In the genomic region with DNA sequence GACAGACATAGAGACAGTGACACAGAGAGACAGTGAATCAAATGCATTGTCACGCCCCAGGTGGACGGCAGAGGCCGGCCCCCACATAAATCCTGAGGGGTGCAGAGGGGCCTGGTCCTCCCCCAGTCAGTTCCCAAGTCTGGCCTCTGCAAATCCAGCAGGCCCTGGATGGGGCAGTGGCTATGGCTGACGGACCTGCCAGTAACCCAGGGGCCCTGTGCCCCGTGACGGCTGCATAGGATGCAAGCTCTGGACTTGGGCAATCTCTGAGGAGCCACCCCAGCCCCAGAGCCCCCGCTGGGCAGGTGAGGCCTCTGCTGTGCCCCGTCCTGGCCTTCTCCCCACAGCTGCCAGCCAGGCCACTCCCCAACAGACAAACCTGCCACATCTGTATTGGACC, we compare ENCODE assay signal across 19 cellular contexts.
DNase-seq lines count a peak whose midpoint lies in the region; ATAC-seq, FAIRE-seq and TF ChIP-seq lines count a peak whose summit lies in the region.
"Had no signal": no experiment of that assay in that cellular context is flagged by ENCODE, and none has a peak within 500 bp of the region (broad histone marks: within the 10 kb centered on the region; RNA-seq: fewer than 3 reads in every experiment).

No MANE protein-coding gene starts in this region.

- TF ChIP-seq CTCF in right lobe of liver (IDR thresholded peaks at IDR 0.05) (no peak), HepG2 (CRISPR knock-in tag; IDR thresholded peaks at IDR 0.05) (no peak), lower lobe of right lung (IDR thresholded peaks at IDR 0.05) (no peak)

- H3K9ac ChIP-seq in HepG2 (ENCODE audit: insufficient read depth, low read depth, low read length), result no peak overlapping the region
- H3K9ac ChIP-seq: BLaER1 had no signal

- H3K4me3 ChIP-seq in right lobe of liver, result no peak overlapping the region
- no peak overlapping the region for H3K4me3 ChIP-seq in HepG2 (replicated peaks in 1 of 3; ENCODE audit: insufficient read depth in 1 of 3, low read depth in 2 of 3, low read length in 3 of 3)
- H3K4me3 ChIP-seq in lower lobe of right lung, result no peak overlapping the region
- no peak overlapping the region for H3K4me3 ChIP-seq in aorta (ENCODE audit: low read length in 2 of 2)
- H3K4me3 ChIP-seq: A549, BLaER1, HAP-1 had no signal

- no peak for FAIRE-seq in HepG2 (lab: Jason Lieb, UNC)
- FAIRE-seq: A549 had no signal

- H3K27ac Mint-ChIP-seq in activated naive CD8-positive, alpha-beta T cell treated with anti-CD3 and anti-CD28 coated beads, Interleukin-2, amount 50 U/mL, for 24 hours, result peak overlapping the region; percentile 15
- H3K27ac Mint-ChIP-seq in activated naive CD8-positive, alpha-beta T cell treated with anti-CD3 and anti-CD28 coated beads for 36 hours, result no peak overlapping the region
- H3K27ac Mint-ChIP-seq: CD4-positive, alpha-beta memory T cell had no signal

- H3K27me3 Mint-ChIP-seq in activated naive CD8-positive, alpha-beta T cell treated with anti-CD3 and anti-CD28 coated beads, Interleukin-2, amount 50 U/mL, for 24 hours, result no peaks in the 10 kb centered on the region
- no peaks in the 10 kb centered on the region for H3K27me3 Mint-ChIP-seq in activated naive CD8-positive, alpha-beta T cell treated with anti-CD3 and anti-CD28 coated beads for 36 hours
- H3K27me3 Mint-ChIP-seq: CD4-positive, alpha-beta memory T cell had no signal

- H3K4me1 Mint-ChIP-seq in activated naive CD8-positive, alpha-beta T cell treated with anti-CD3 and anti-CD28 coated beads, Interleukin-2, amount 50 U/mL, for 24 hours, result peaks cover 15% of the 10 kb centered on the region
- peaks cover 3% of the 10 kb centered on the region for H3K4me1 Mint-ChIP-seq in activated naive CD8-positive, alpha-beta T cell treated with anti-CD3 and anti-CD28 coated beads for 36 hours
- H3K4me1 Mint-ChIP-seq: CD14-positive monocyte had no signal

- H3K36me3 ChIP-seq in right lobe of liver (no peaks in the 10 kb centered on the region), HepG2 (replicated peaks in 1 of 2; ENCODE audit: control insufficient read depth in 1 of 2, insufficient read depth in 2 of 2, low read length in 2 of 2) (no peaks in the 10 kb centered on the region), lower lobe of right lung (no peaks in the 10 kb centered on the region), aorta (ENCODE audit: control insufficient read depth in 1 of 2, insufficient read depth in 2 of 2, low read length in 1 of 2) (no peaks in the 10 kb centered on the region)

- H3K4me1 ChIP-seq in right lobe of liver (no peaks in the 10 kb centered on the region), HepG2 (ENCODE audit: insufficient read depth, low read length) (no peaks in the 10 kb centered on the region), lower lobe of right lung (no peaks in the 10 kb centered on the region), aorta (ENCODE audit: control insufficient read depth in 1 of 2, insufficient read depth in 2 of 2, low read length in 2 of 2) (no peaks in the 10 kb centered on the region)
- H3K4me1 ChIP-seq: A549, HAP-1 had no signal

- BruUV-seq in HepG2 (replicated peaks; lab: Mats Ljungman, UMichigan), result no TSS peak

- no peaks in the 10 kb centered on the region for H3K9me3 Mint-ChIP-seq in activated naive CD8-positive, alpha-beta T cell treated with anti-CD3 and anti-CD28 coated beads, Interleukin-2, amount 50 U/mL, for 24 hours
- no peaks in the 10 kb centered on the region for H3K9me3 Mint-ChIP-seq in activated naive CD8-positive, alpha-beta T cell treated with anti-CD3 and anti-CD28 coated beads for 36 hours

- no peaks in the 10 kb centered on the region for H3K27me3 ChIP-seq in right lobe of liver
- H3K27me3 ChIP-seq in HepG2 (ENCODE audit: control insufficient read depth in 1 of 2, insufficient read depth in 2 of 2, low read length in 2 of 2), result peaks cover 20 to 67% of the 10 kb centered on the region in 2 experiments
- no peaks in the 10 kb centered on the region for H3K27me3 ChIP-seq in lower lobe of right lung (ENCODE audit: low read depth)
- no peaks in the 10 kb centered on the region for H3K27me3 ChIP-seq in aorta (ENCODE audit: control insufficient read depth in 1 of 2, insufficient read depth in 2 of 2, low read length in 1 of 2)
- H3K27me3 ChIP-seq: BLaER1 had no signal

- CTCF ChIA-PET in HepG2 (lab: Yijun Ruan, JAX; ENCODE audit: low intra/inter-chr PET ratio, low total read pairs), result no interaction called here

- peaks cover 4% of the 10 kb centered on the region for H3K36me3 Mint-ChIP-seq in activated naive CD8-positive, alpha-beta T cell treated with anti-CD3 and anti-CD28 coated beads, Interleukin-2, amount 50 U/mL, for 24 hours (ENCODE audit: low read depth)
- H3K36me3 Mint-ChIP-seq in activated naive CD8-positive, alpha-beta T cell treated with anti-CD3 and anti-CD28 coated beads for 36 hours, result no peaks in the 10 kb centered on the region

- no peak for DNase-seq in activated naive CD8-positive, alpha-beta T cell treated with anti-CD3 and anti-CD28 coated beads, Interleukin-2, amount 50 U/mL, for 24 hours
- DNase-seq in activated naive CD8-positive, alpha-beta T cell treated with anti-CD3 and anti-CD28 coated beads for 36 hours, result no peak
- DNase-seq in right lobe of liver, result peak in 2 of 3 donors; percentile 15 to 37
- no peak for DNase-seq in HepG2 (ENCODE audit: low spot score)
- peak; percentile 27 for DNase-seq in lower lobe of right lung
- DNase-seq in aorta, result peak; percentile 35 to 54
- DNase-seq: Calu3; CD4-positive, alpha-beta memory T cell; DMS79 treated with DMSO at 0.1 percent for 48 hours; GF-D8; IMR-90 had no signal

- no peak for TF ChIP-seq RAD21 in HepG2 (CRISPR knock-in tag; IDR thresholded peaks at IDR 0.05)

- H3K9me3 ChIP-seq in right lobe of liver (no peaks in the 10 kb centered on the region), HepG2 (ENCODE audit: low read length) (no peaks in the 10 kb centered on the region), lower lobe of right lung (no peaks in the 10 kb centered on the region), aorta (ENCODE audit: control insufficient read depth, low read length) (no peaks in the 10 kb centered on the region)
- H3K9me3 ChIP-seq: A549, BLaER1, HAP-1 had no signal

- TF ChIP-seq EP300 in HepG2 (IDR thresholded peaks at IDR 0.05; ENCODE audit: low read depth in 2 of 2, low read length in 2 of 2) (no peak), HepG2 (CRISPR knock-in tag; IDR thresholded peaks at IDR 0.05; ENCODE audit: borderline replicate concordance) (no peak)

- H3K4me3 Mint-ChIP-seq in activated naive CD8-positive, alpha-beta T cell treated with anti-CD3 and anti-CD28 coated beads, Interleukin-2, amount 50 U/mL, for 24 hours, result no peak overlapping the region
- no peak overlapping the region for H3K4me3 Mint-ChIP-seq in activated naive CD8-positive, alpha-beta T cell treated with anti-CD3 and anti-CD28 coated beads for 36 hours
- H3K4me3 Mint-ChIP-seq: CD14-positive monocyte; CD4-positive, alpha-beta memory T cell had no signal

- H3K4me2 ChIP-seq in HepG2 (ENCODE audit: low read depth, low read length), result no peak overlapping the region
- H3K4me2 ChIP-seq: A549, BLaER1 had no signal

- TF ChIP-seq POLR2A in right lobe of liver (IDR thresholded peaks at IDR 0.05) (no peak), HepG2 (IDR thresholded peaks at IDR 0.05; ENCODE audit: insufficient read depth in 1 of 2, low read depth in 2 of 2, low read length in 2 of 2) (no peak)

- POLR2A ChIA-PET in HepG2 (lab: Yijun Ruan, JAX), result no interaction called here

- intact Hi-C loops in right lobe of liver (cut with DNase I) (no loop called here), HepG2 (cut with micrococcal nuclease; ENCODE audit: unreplicated experiment) (no loop called here), lower lobe of right lung (cut with DNase I) (no loop called here), aorta (cut with DNase I) (no loop called here)

- ATAC-seq in activated naive CD8-positive, alpha-beta T cell treated with anti-CD3 and anti-CD28 coated beads, Interleukin-2, amount 50 U/mL, for 24 hours, result no peak
- ATAC-seq in right lobe of liver (no peak), HepG2 (no peak), lower lobe of right lung (no peak), aorta (ENCODE audit: low FRiP score) (no peak), GM21619 (IDR thresholded peaks at IDR 0.05; ENCODE audit: unreplicated experiment) (no peak), GM21786 (IDR thresholded peaks at IDR 0.05; ENCODE audit: unreplicated experiment) (no peak)
- ATAC-seq: A549 had no signal

- 25% methylated on average over 4 of the region's 8 CpGs for WGBS in right lobe of liver (ENCODE audit: insufficient coverage, low coverage, low lambda C conversion rate, missing lambda C conversion rate)
- WGBS in HepG2 (ENCODE audit: low lambda C conversion rate), result 3% methylated on average over 4 of the region's 8 CpGs
- 64 to 71% methylated on average over 8 of the region's 8 CpGs for WGBS in aorta, 2 donors

- H3K27ac ChIP-seq in right lobe of liver (no peak overlapping the region), HepG2 (ENCODE audit: extremely low read length, insufficient read depth, low read length) (no peak overlapping the region), lower lobe of right lung (no peak overlapping the region), aorta (ENCODE audit: low read depth in 1 of 2, low read length in 2 of 2) (no peak overlapping the region)
- H3K27ac ChIP-seq: 22Rv1, A549, BLaER1, HL-60 had no signal

- in situ Hi-C loops in HepG2 (cut with HindIII; ENCODE audit: extremely low pct_ligation_motif_present, low pct_unique_long_range_greater_than_20kb), result no loop called here

- H2AFZ ChIP-seq in HepG2 (ENCODE audit: low read length), result no peak overlapping the region

- no peaks in the 10 kb centered on the region for H3K79me2 ChIP-seq in HepG2 (ENCODE audit: insufficient read depth, low read length)

- H4K20me1 ChIP-seq in HepG2 (ENCODE audit: insufficient read depth, low read length), result peaks cover 3% of the 10 kb centered on the region; the same call in 1 of the 2 replicates

TF ChIP-seq in HepG2, 621 proteins besides CTCF, POLR2A, EP300 and RAD21:
- TF ChIP-seq, protein P1, sequence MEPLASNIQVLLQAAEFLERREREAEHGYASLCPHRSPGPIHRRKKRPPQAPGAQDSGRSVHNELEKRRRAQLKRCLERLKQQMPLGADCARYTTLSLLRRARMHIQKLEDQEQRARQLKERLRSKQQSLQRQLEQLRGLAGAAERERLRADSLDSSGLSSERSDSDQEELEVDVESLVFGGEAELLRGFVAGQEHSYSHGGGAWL (CRISPR knock-in tag; IDR thresholded peaks at IDR 0.05), result no peak

Comparison
In these comparisons a context has a peak if more than half of its experiments do, and no peak if none do; other contexts are left out.
1. DNase-seq: peak in right lobe of liver (2 of 3), lower lobe of right lung (single experiment) and aorta (2 of 2); none in activated naive CD8-positive, alpha-beta T cell treated with anti-CD3 and anti-CD28 coated beads, Interleukin-2, amount 50 U/mL, for 24 hours (single experiment), activated naive CD8-positive, alpha-beta T cell treated with anti-CD3 and anti-CD28 coated beads for 36 hours (single experiment) and HepG2 (single experiment).